In the genomic region with DNA sequence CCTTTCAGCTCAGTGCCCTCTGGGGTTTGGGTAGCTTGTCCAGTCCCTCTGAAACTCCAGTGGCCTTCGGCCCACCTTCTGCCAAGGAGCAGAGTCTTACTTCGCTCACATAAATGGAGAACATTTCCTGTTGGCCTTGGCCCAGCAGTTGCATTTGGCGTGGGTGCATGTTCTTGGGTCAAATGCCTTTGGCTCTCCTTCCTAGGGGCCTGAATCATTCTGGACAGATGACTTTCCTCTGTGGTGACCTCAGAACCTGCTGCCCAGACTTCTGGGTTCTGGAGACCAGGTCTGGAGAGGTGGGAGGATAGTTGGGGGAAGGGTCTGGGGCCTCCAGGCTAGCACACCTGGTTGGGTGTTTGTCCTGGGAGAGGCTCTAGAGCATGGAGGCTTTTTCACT, we compare ENCODE assay signal across 1 cellular context.
TF ChIP-seq lines count a peak whose summit lies in the region.

No MANE protein-coding gene starts in this region.

TF ChIP-seq in HCT116, 20 proteins besides CTCF, POLR2A, EP300 and RAD21 (continued from another document):
- TF ChIP-seq EZH2phosphoT487 (IDR thresholded peaks at IDR 0.05; ENCODE audit: borderline replicate concordance) (no peak), EGR1 (IDR thresholded peaks at IDR 0.05; ENCODE audit: low read depth) (no peak), TCF7L2 (IDR thresholded peaks at IDR 0.05; ENCODE audit: borderline replicate concordance, extremely low read depth, insufficient read depth, insufficient read length) (no peak), FOSL1 (IDR thresholded peaks at IDR 0.05; ENCODE audit: low read depth) (no peak), SIN3A (IDR thresholded peaks at IDR 0.05; ENCODE audit: low read depth) (no peak), SRF (IDR thresholded peaks at IDR 0.05; ENCODE audit: low read depth) (no peak), ZNF274 (IDR thresholded peaks at IDR 0.05; ENCODE audit: low read depth, low read length) (no peak), CEBPB (IDR thresholded peaks at IDR 0.05; ENCODE audit: low read depth) (no peak)
- TF ChIP-seq, protein P1, sequence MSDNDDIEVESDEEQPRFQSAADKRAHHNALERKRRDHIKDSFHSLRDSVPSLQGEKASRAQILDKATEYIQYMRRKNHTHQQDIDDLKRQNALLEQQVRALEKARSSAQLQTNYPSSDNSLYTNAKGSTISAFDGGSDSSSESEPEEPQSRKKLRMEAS (IDR thresholded peaks at IDR 0.05), result no peak
- TF ChIP-seq, protein P2, sequence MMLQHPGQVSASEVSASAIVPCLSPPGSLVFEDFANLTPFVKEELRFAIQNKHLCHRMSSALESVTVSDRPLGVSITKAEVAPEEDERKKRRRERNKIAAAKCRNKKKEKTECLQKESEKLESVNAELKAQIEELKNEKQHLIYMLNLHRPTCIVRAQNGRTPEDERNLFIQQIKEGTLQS (IDR thresholded peaks at IDR 0.05), result no peak
